9 cellular contexts compared by ENCODE assay signal in the genomic region with DNA sequence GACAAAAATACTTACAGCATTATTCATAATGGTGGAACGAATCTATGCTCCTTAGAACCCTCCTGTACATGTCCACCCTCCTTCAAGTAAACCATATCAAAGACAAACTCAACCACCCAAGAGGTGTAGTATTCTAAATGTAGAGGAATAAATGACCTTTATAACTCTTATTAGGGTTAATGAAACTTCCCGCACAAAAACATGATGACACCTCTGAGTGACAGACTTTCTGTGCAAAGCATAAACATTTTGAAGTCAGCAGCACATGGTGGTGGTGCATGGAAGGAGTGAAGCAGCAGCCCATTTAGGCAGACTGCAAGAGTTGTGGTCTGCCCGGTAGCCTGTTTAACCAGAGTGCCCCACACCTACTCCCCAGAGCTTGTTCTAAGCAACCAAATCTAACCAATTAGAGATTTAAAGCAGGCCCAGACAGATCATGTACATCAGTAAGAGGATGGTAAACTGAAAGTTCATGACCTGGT. TPM values are rescaled to one million over a fixed set of nuclear protein-coding genes. Genes with fewer than 3 reads are reported as not detected.
A peak's percentile ranks its signal among the peaks of the same experiment; 100 is the strongest.
DNase-seq lines count a peak whose midpoint lies in the region; ATAC-seq, FAIRE-seq and TF ChIP-seq lines count a peak whose summit lies in the region.
"Had no signal": no experiment of that assay in that cellular context is flagged by ENCODE, and none has a peak within 500 bp of the region (broad histone marks: within the 10 kb centered on the region; RNA-seq: fewer than 3 reads in every experiment).

No MANE protein-coding gene starts in this region.

- H3K27ac ChIP-seq in GM12878 (ENCODE audit: control insufficient read depth, insufficient read depth) = peak overlapping the region; percentile 89
- peak overlapping the region; percentile 91 for H3K27ac ChIP-seq in muscle layer of duodenum (ENCODE audit: low read length)

- no peaks in the 10 kb centered on the region for H4K20me1 ChIP-seq in GM12878 (ENCODE audit: control insufficient read depth, insufficient read depth)

- H3K36me3 ChIP-seq in GM12878 (ENCODE audit: control insufficient read depth in 2 of 2, insufficient read depth in 2 of 2, low read length in 1 of 2) (peaks cover 0 to 4% of the 10 kb centered on the region in 2 experiments; a peak in 2 of 4 replicates), muscle layer of duodenum (ENCODE audit: control insufficient read depth in 1 of 2, insufficient read depth in 2 of 2, low read length in 2 of 2) (peaks cover 0 to 7% of the 10 kb centered on the region in 2 donors)

- no peak for TF ChIP-seq EP300 in GM12878 (IDR thresholded peaks at IDR 0.05; ENCODE audit: borderline replicate concordance in 1 of 2, control insufficient read depth in 1 of 2, low read depth in 2 of 2, low read length in 2 of 2)

- WGBS in GM12878 (ENCODE audit: insufficient coverage, insufficient replicate concordance, low lambda C conversion rate, missing lambda C conversion rate) = 22% methylated on average over 3 of the region's 3 CpGs

- CTCF ChIA-PET in GM12878 (lab: Yijun Ruan, JAX) = interaction anchor here (0.7 to 2.7 kb wide), 23 partner anchors 10 to 460 kb away, joined by 3 to 16 read pairs (median 5); a partner anchor contains a TSS

- DNase-seq in AG10803 (ENCODE audit: low read depth) (no peak), GM12878 (ENCODE audit: low read depth, low spot score) (no peak), retina (no peak), SW480 (ENCODE audit: low spot score) (no peak), NCI-H1930 (lab: John Stamatoyannopoulos, UW) (no peak)
- DNase-seq in stimulated activated naive CD4-positive, alpha-beta T cell (lab: John Stamatoyannopoulos, UW) = no peak

- intact Hi-C loops in GM12878 (cut with micrococcal nuclease; ENCODE audit: unreplicated experiment) = loop anchor here (1.0 kb wide), 1 partner anchor 53 kb away; no protein-coding TSS in a partner anchor

- peak overlapping the region; percentile 99 for H3K4me3 ChIP-seq in AG10803 (ENCODE audit: low read length)
- peak overlapping the region; percentile 64; the same call in 1 of the 2 replicates for H3K4me3 ChIP-seq in GM12878
- H3K4me3 ChIP-seq in muscle layer of duodenum (ENCODE audit: low read depth in 1 of 2, low read length in 2 of 2) = peak overlapping the region; percentile 96 to 99

- ATAC-seq in HG03039 (IDR thresholded peaks at IDR 0.05; ENCODE audit: unreplicated experiment) = peak; percentile 4
- no peak; the same call in 1 of the 3 replicates for ATAC-seq in GM12878

- SMC1A ChIA-PET in GM12878 (lab: Charles Lee; ENCODE audit: uncharacterized antibody, unreplicated experiment) = interaction anchor here (0.8 to 2.8 kb wide), 8 partner anchors 10 to 317 kb away, joined by 3 to 12 read pairs (median 5); a partner anchor contains a TSS

- RAD21 ChIA-PET in GM12878 (lab: Charles Lee; ENCODE audit: unreplicated experiment) = interaction anchor here (0.8 to 3.0 kb wide), 6 partner anchors 39 to 288 kb away, joined by 3 to 13 read pairs (median 4); a partner anchor contains a TSS

- peak; percentile 7 for FAIRE-seq in GM12878 (lab: Jason Lieb, UNC)

- peaks cover 17% of the 10 kb centered on the region for H3K79me2 ChIP-seq in GM12878 (ENCODE audit: control insufficient read depth, insufficient read depth, low read length)

- peak overlapping the region; percentile 99 for H2AFZ ChIP-seq in GM12878 (ENCODE audit: control insufficient read depth, low read depth, low read length)

- no peak for TF ChIP-seq POLR2A in GM12878 (IDR thresholded peaks at IDR 0.05; ENCODE audit: low read depth, low read length)

- TF ChIP-seq CTCF in AG10803 (conservative IDR thresholded peaks at IDR 0.05; ENCODE audit: low read length) (no peak), GM12878 (IDR thresholded peaks at IDR 0.05 in 2 of 3, conservative IDR thresholded peaks at IDR 0.05 in 1 of 3; ENCODE audit: control insufficient read depth in 2 of 3, extremely low read depth in 1 of 3, insufficient read depth in 1 of 3, low read depth in 3 of 3, low read length in 3 of 3) (no peak)

- no peak for TF ChIP-seq RAD21 in GM12878 (IDR thresholded peaks at IDR 0.05; ENCODE audit: insufficient read depth, low read depth, low read length)

- H3K27me3 ChIP-seq in GM12878 (replicated peaks in 1 of 2; ENCODE audit: control insufficient read depth in 2 of 2, insufficient read depth in 2 of 2, low read length in 1 of 2) (no peaks in the 10 kb centered on the region), muscle layer of duodenum (ENCODE audit: low read depth, low read length) (no peaks in the 10 kb centered on the region)

- H3K4me1 ChIP-seq in GM12878 (ENCODE audit: control insufficient read depth, insufficient read depth, low read length) = peaks cover 17% of the 10 kb centered on the region
- peaks cover 5 to 12% of the 10 kb centered on the region in 2 donors for H3K4me1 ChIP-seq in muscle layer of duodenum (ENCODE audit: control insufficient read depth in 1 of 2, insufficient read depth in 2 of 2, low read length in 2 of 2)

- in situ Hi-C loops in GM12878 (cut with MboI) = no loop called here

- peak overlapping the region; percentile 79 for H3K4me2 ChIP-seq in GM12878 (ENCODE audit: control insufficient read depth, insufficient read depth)

- H3K9me3 ChIP-seq in GM12878 (replicated peaks; ENCODE audit: control insufficient read depth, insufficient read depth, low read length) = no peaks in the 10 kb centered on the region
- no peaks in the 10 kb centered on the region for H3K9me3 ChIP-seq in muscle layer of duodenum (ENCODE audit: control insufficient read depth in 1 of 2, low read length in 2 of 2)

- POLR2A ChIA-PET in GM12878 (lab: Charles Lee) = interaction anchor here (1.0 to 2.2 kb wide), 9 partner anchors 13 to 54 kb away, joined by 3 to 10 read pairs (median 5); a partner anchor contains a TSS

- peak overlapping the region; percentile 81 for H3K9ac ChIP-seq in GM12878 (ENCODE audit: control insufficient read depth, insufficient read depth, low read length)

- BruUV-seq in GM12878 (replicated peaks; lab: Mats Ljungman, UMichigan) = no TSS peak

RNA-seq across cellular contexts. Expression of a gene that starts 0.6 kb away (rescaled TPM):
- 40.2 and 42.5 TPM in 2 replicates for total RNA-seq in GM12878 (2013; cell fraction: nucleolus; rRNA removed)
- total RNA-seq in GM12878 (2014; rRNA removed) (28.8 and 38.5 TPM in 2 replicates), GM12878 (2014; rRNA removed; fragmentation: Illumina TruSeq; extraction: Trizol) (22.8 and 23.7 TPM in 2 replicates), GM12878 (2021) (28.7 and 29.3 TPM in 2 replicates)
- 24.7 TPM for polyA plus RNA-seq in GM12878 (2011; ENCODE audit: low read depth)
- polyA plus RNA-seq in GM12878 (2011; rRNA removed) (45.5 and 48.0 TPM in 2 replicates), GM12878 (2014; fragmentation: Illumina TruSeq; extraction: Trizol) (28.1 and 29.2 TPM in 2 replicates), GM12878 (2014; fragmentation: Nextera tagmentation; extraction: Ambion mirVana) (10 to 100 TPM; 28.3 to 30.3 TPM), GM12878 (2014; rRNA removed) (21.2 and 25.1 TPM in 2 replicates), GM12878 (2016; fragmentation: Nextera tagmentation; extraction: Ambion mirVana) (10 to 100 TPM; 30.2 to 32.4 TPM)
- polyA plus RNA-seq in GM12878 (2011; cell fraction: cytosol; rRNA removed) = 39.1 and 42.8 TPM in 2 replicates
- 15.0 and 16.0 TPM in 2 replicates for polyA plus RNA-seq in GM12878 (2011; cell fraction: nucleus; rRNA removed)
- polyA plus RNA-seq in GM12878 (2012) = 24.1 and 25.9 TPM in 2 replicates
- 31.9 and 38.9 TPM in 2 replicates for polyA minus RNA-seq in GM12878 (2011; rRNA and poly(A)+ RNA removed)
- 16.3 and 22.4 TPM in 2 replicates for polyA minus RNA-seq in GM12878 (2011; cell fraction: cytosol; rRNA and poly(A)+ RNA removed)
- polyA minus RNA-seq in GM12878 (2011; cell fraction: nucleus; rRNA and poly(A)+ RNA removed) = 14.0 and 21.0 TPM in 2 replicates

RNA-seq across cellular contexts. Expression of a gene that starts 25.5 kb away (rescaled TPM):
- total RNA-seq in GM12878 (2013; cell fraction: nucleolus; rRNA removed) = not detected in 2 replicates
- not detected in 2 replicates for total RNA-seq in GM12878 (2014; rRNA removed)
- not detected in 2 replicates for total RNA-seq in GM12878 (2014; rRNA removed; fragmentation: Illumina TruSeq; extraction: Trizol)
- total RNA-seq in GM12878 (2021) = not detected in 2 replicates
- polyA plus RNA-seq in GM12878 (2011; ENCODE audit: low read depth) = not detected
- not detected in 2 replicates for polyA plus RNA-seq in GM12878 (2011; rRNA removed)
- 0.01 TPM in 1 of 2 replicates, not detected in the other for polyA plus RNA-seq in GM12878 (2011; cell fraction: cytosol; rRNA removed)
- polyA plus RNA-seq in GM12878 (2011; cell fraction: nucleus; rRNA removed) = not detected in 2 replicates
- not detected in 2 replicates for polyA plus RNA-seq in GM12878 (2012)
- not detected in 2 replicates for polyA plus RNA-seq in GM12878 (2014; fragmentation: Illumina TruSeq; extraction: Trizol)
- polyA plus RNA-seq in GM12878 (2014; fragmentation: Nextera tagmentation; extraction: Ambion mirVana) = not detected
- not detected in 2 replicates for polyA plus RNA-seq in GM12878 (2014; rRNA removed)
- not detected for polyA plus RNA-seq in GM12878 (2016; fragmentation: Nextera tagmentation; extraction: Ambion mirVana)
- polyA minus RNA-seq in GM12878 (2011; rRNA and poly(A)+ RNA removed) = not detected in 2 replicates
- polyA minus RNA-seq in GM12878 (2011; cell fraction: cytosol; rRNA and poly(A)+ RNA removed) = not detected in 2 replicates
- not detected in 2 replicates for polyA minus RNA-seq in GM12878 (2011; cell fraction: nucleus; rRNA and poly(A)+ RNA removed)

RNA-seq across cellular contexts. Expression of a gene that starts 38.8 kb away (rescaled TPM):
- 107 and 125 TPM in 2 replicates for total RNA-seq in GM12878 (2013; cell fraction: nucleolus; rRNA removed)
- total RNA-seq in GM12878 (2014; rRNA removed) (59.6 and 62.8 TPM in 2 replicates), GM12878 (2014; rRNA removed; fragmentation: Illumina TruSeq; extraction: Trizol) (55.4 and 56.6 TPM in 2 replicates), GM12878 (2021) (77.5 and 80.0 TPM in 2 replicates)
- 56.2 TPM for polyA plus RNA-seq in GM12878 (2011; ENCODE audit: low read depth)
- polyA plus RNA-seq in GM12878 (2011; rRNA removed) (52.7 and 65.0 TPM in 2 replicates), GM12878 (2014; fragmentation: Illumina TruSeq; extraction: Trizol) (54.1 and 57.9 TPM in 2 replicates), GM12878 (2014; fragmentation: Nextera tagmentation; extraction: Ambion mirVana) (10 to 100 TPM; 27.6 to 39.0 TPM), GM12878 (2014; rRNA removed) (55.3 and 58.6 TPM in 2 replicates), GM12878 (2016; fragmentation: Nextera tagmentation; extraction: Ambion mirVana) (10 to 100 TPM; 54.5 to 56.2 TPM)
- 53.4 and 56.3 TPM in 2 replicates for polyA plus RNA-seq in GM12878 (2011; cell fraction: cytosol; rRNA removed)
- polyA plus RNA-seq in GM12878 (2011; cell fraction: nucleus; rRNA removed) = 137 and 152 TPM in 2 replicates
- 58.5 and 59.1 TPM in 2 replicates for polyA plus RNA-seq in GM12878 (2012)
- polyA minus RNA-seq in GM12878 (2011; rRNA and poly(A)+ RNA removed) = 74.3 and 86.8 TPM in 2 replicates
- polyA minus RNA-seq in GM12878 (2011; cell fraction: cytosol; rRNA and poly(A)+ RNA removed) = 20.0 and 20.2 TPM in 2 replicates
- 44.1 and 51.7 TPM in 2 replicates for polyA minus RNA-seq in GM12878 (2011; cell fraction: nucleus; rRNA and poly(A)+ RNA removed)

RNA-seq across cellular contexts. Expression of a gene that starts 45.2 kb away (rescaled TPM):
- total RNA-seq in GM12878 (2013; cell fraction: nucleolus; rRNA removed) = not detected in 2 replicates
- total RNA-seq in GM12878 (2014; rRNA removed) = not detected in 2 replicates
- not detected in 2 replicates for total RNA-seq in GM12878 (2014; rRNA removed; fragmentation: Illumina TruSeq; extraction: Trizol)
- total RNA-seq in GM12878 (2021) = not detected in 2 replicates
- not detected for polyA plus RNA-seq in GM12878 (2011; ENCODE audit: low read depth)
- not detected in 2 replicates for polyA plus RNA-seq in GM12878 (2011; rRNA removed)
- not detected in 2 replicates for polyA plus RNA-seq in GM12878 (2011; cell fraction: cytosol; rRNA removed)
- polyA plus RNA-seq in GM12878 (2011; cell fraction: nucleus; rRNA removed) = not detected in 2 replicates
- 0.14 TPM in 1 of 2 replicates, not detected in the other for polyA plus RNA-seq in GM12878 (2012)
- polyA plus RNA-seq in GM12878 (2014; fragmentation: Illumina TruSeq; extraction: Trizol) = not detected in 2 replicates
- polyA plus RNA-seq in GM12878 (2014; fragmentation: Nextera tagmentation; extraction: Ambion mirVana) = under 1 TPM in 1 of 2 experiments, not detected in 1; 0.04 TPM
- polyA plus RNA-seq in GM12878 (2014; rRNA removed) = not detected in 2 replicates
- under 1 TPM in 1 of 2 experiments, not detected in 1; 0.12 TPM for polyA plus RNA-seq in GM12878 (2016; fragmentation: Nextera tagmentation; extraction: Ambion mirVana)
- not detected in 2 replicates for polyA minus RNA-seq in GM12878 (2011; rRNA and poly(A)+ RNA removed)
- polyA minus RNA-seq in GM12878 (2011; cell fraction: cytosol; rRNA and poly(A)+ RNA removed) = not detected in 2 replicates
- polyA minus RNA-seq in GM12878 (2011; cell fraction: nucleus; rRNA and poly(A)+ RNA removed) = not detected in 2 replicates
- total RNA-seq: myocyte had no signal

RNA-seq across cellular contexts. Expression of a gene that starts 52.1 kb away (rescaled TPM):
- total RNA-seq in GM12878 (2013; cell fraction: nucleolus; rRNA removed) = 79.4 and 95.8 TPM in 2 replicates
- 30.0 and 35.9 TPM in 2 replicates for total RNA-seq in GM12878 (2014; rRNA removed)
- 36.1 and 41.1 TPM in 2 replicates for total RNA-seq in GM12878 (2014; rRNA removed; fragmentation: Illumina TruSeq; extraction: Trizol)
- total RNA-seq in GM12878 (2021) = 28.2 and 29.4 TPM in 2 replicates
- 5.3 TPM for polyA plus RNA-seq in GM12878 (2011; ENCODE audit: low read depth)
- 52.4 and 54.4 TPM in 2 replicates for polyA plus RNA-seq in GM12878 (2011; rRNA removed)
- 20.8 and 25.5 TPM in 2 replicates for polyA plus RNA-seq in GM12878 (2011; cell fraction: cytosol; rRNA removed)
- 17.9 and 23.1 TPM in 2 replicates for polyA plus RNA-seq in GM12878 (2011; cell fraction: nucleus; rRNA removed)
- 9.5 and 9.9 TPM in 2 replicates for polyA plus RNA-seq in GM12878 (2012)
- polyA plus RNA-seq in GM12878 (2014; fragmentation: Illumina TruSeq; extraction: Trizol) = 34.8 and 39.8 TPM in 2 replicates
- 10 to 100 TPM in 1 of 2 experiments, 1 to 10 TPM in 1; 8.1 to 12.5 TPM for polyA plus RNA-seq in GM12878 (2014; fragmentation: Nextera tagmentation; extraction: Ambion mirVana)
- polyA plus RNA-seq in GM12878 (2014; rRNA removed) = 17.3 and 21.2 TPM in 2 replicates
- polyA plus RNA-seq in GM12878 (2016; fragmentation: Nextera tagmentation; extraction: Ambion mirVana) = 10 to 100 TPM; 21.4 to 23.9 TPM
- polyA minus RNA-seq in GM12878 (2011; rRNA and poly(A)+ RNA removed) = 48.7 and 65.6 TPM in 2 replicates
- polyA minus RNA-seq in GM12878 (2011; cell fraction: cytosol; rRNA and poly(A)+ RNA removed) = 14.8 and 20.3 TPM in 2 replicates
- 26.7 and 42.0 TPM in 2 replicates for polyA minus RNA-seq in GM12878 (2011; cell fraction: nucleus; rRNA and poly(A)+ RNA removed)
